ENCODE assay signal across 9 cellular contexts in the genomic region with DNA sequence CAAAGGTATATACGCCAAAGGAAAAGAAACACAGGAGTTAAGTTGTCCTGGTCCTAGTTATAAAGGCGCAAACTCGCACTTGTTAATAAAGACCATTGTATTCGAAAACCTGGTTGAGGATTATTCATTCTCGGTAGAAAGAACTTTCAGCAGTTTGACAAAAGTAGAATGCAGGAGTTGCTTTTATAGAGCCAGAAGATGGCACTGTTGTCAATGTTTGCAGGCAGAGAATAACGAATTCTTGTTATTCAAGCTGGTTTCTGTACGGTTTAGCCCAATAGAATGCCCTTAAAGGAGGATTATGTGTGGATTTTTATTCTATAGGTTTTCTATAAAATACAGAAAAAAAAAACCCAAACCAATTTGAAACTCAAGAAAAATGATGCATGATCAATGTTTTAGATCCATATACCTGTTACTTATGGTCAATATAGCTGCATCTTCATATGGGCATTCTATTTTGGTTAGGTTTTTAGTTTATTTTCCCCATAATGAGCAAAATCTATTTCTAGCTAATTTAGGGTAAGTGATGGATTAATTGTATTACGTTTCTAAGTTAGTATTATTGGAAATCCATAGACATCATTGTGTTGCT.
DNase-seq lines count a peak whose midpoint lies in the region; ATAC-seq, FAIRE-seq and TF ChIP-seq lines count a peak whose summit lies in the region.
"Had no signal": no experiment of that assay in that cellular context is flagged by ENCODE, and none has a peak within 500 bp of the region (broad histone marks: within the 10 kb centered on the region; RNA-seq: fewer than 3 reads in every experiment).

No MANE protein-coding gene starts in this region.

- no peak overlapping the region for H3K4me3 ChIP-seq in bronchial epithelial cell (ENCODE audit: low read depth, low read length)
- H3K4me3 ChIP-seq in lung = no peak overlapping the region

- DNase-seq in activated CD4-positive, alpha-beta T cell treated with anti-CD3 and anti-CD28 coated beads, Interleukin-2, amount 10 ng/mL, durations not matched to agents 7 days and 5 days = peak; percentile 33
- no peak for DNase-seq in activated CD4-positive, alpha-beta T cell treated with anti-CD3 and anti-CD28 coated beads, Interleukin-2, amount 50 U/mL, for 4 hours
- DNase-seq in NCI-H82 treated with DMSO at 0.1 percent for 48 hours (lab: John Stamatoyannopoulos, UW; ENCODE audit: unreplicated experiment) (peak; percentile 11), bronchial epithelial cell (ENCODE audit: low read depth) (peak; percentile 48), lung (ENCODE audit: low spot score) (no peak)

- H3K4me1 Mint-ChIP-seq in activated CD4-positive, alpha-beta T cell treated with anti-CD3 and anti-CD28 coated beads, Interleukin-2, amount 10 ng/mL, durations not matched to agents 7 days and 5 days = no peaks in the 10 kb centered on the region
- H3K4me1 Mint-ChIP-seq: activated naive CD4-positive, alpha-beta T cell treated with anti-CD3 and anti-CD28 coated beads, Interleukin-2, amount 50 U/mL, for 24 hours had no signal

- H3K36me3 ChIP-seq in bronchial epithelial cell (ENCODE audit: control insufficient read depth, insufficient read depth, low read length) (no peaks in the 10 kb centered on the region), lung (ENCODE audit: control insufficient read depth in 2 of 2, insufficient read depth in 2 of 2, low read length in 2 of 2) (no peaks in the 10 kb centered on the region)

- no peaks in the 10 kb centered on the region for H3K9me3 Mint-ChIP-seq in activated CD4-positive, alpha-beta T cell treated with anti-CD3 and anti-CD28 coated beads, Interleukin-2, amount 10 ng/mL, durations not matched to agents 7 days and 5 days
- H3K9me3 Mint-ChIP-seq: activated naive CD4-positive, alpha-beta T cell treated with anti-CD3 and anti-CD28 coated beads, Interleukin-2, amount 50 U/mL, for 24 hours had no signal

- no peak overlapping the region for H3K4me3 Mint-ChIP-seq in activated CD4-positive, alpha-beta T cell treated with anti-CD3 and anti-CD28 coated beads, Interleukin-2, amount 10 ng/mL, durations not matched to agents 7 days and 5 days
- H3K4me3 Mint-ChIP-seq: activated naive CD4-positive, alpha-beta T cell treated with anti-CD3 and anti-CD28 coated beads, Interleukin-2, amount 50 U/mL, for 24 hours had no signal

- peak; percentile 64 for TF ChIP-seq CTCF in bronchial epithelial cell (IDR thresholded peaks at IDR 0.05; ENCODE audit: insufficient read depth, low read length, severe bottlenecking)
- TF ChIP-seq CTCF in lung (IDR thresholded peaks at IDR 0.05; ENCODE audit: control extremely low read depth, extremely low read depth) = peak; percentile 17

- H3K27ac Mint-ChIP-seq in activated CD4-positive, alpha-beta T cell treated with anti-CD3 and anti-CD28 coated beads, Interleukin-2, amount 10 ng/mL, durations not matched to agents 7 days and 5 days = no peak overlapping the region
- H3K27ac Mint-ChIP-seq: activated naive CD4-positive, alpha-beta T cell treated with anti-CD3 and anti-CD28 coated beads, Interleukin-2, amount 50 U/mL, for 24 hours had no signal

- H3K27me3 ChIP-seq in bronchial epithelial cell (ENCODE audit: control insufficient read depth, insufficient read depth, low read length) (no peaks in the 10 kb centered on the region), lung (ENCODE audit: control insufficient read depth, insufficient read depth) (no peaks in the 10 kb centered on the region)

- POLR2A ChIA-PET in activated CD4-positive, alpha-beta T cell treated with anti-CD3 and anti-CD28 coated beads, Interleukin-2, amount 10 ng/mL, durations not matched to agents 7 days and 5 days (lab: Charles Lee) = no interaction called here

- no peaks in the 10 kb centered on the region for H3K4me1 ChIP-seq in lung (ENCODE audit: control insufficient read depth in 2 of 2, insufficient read depth in 2 of 2, low read length in 2 of 2)

- H3K36me3 Mint-ChIP-seq in activated CD4-positive, alpha-beta T cell treated with anti-CD3 and anti-CD28 coated beads, Interleukin-2, amount 10 ng/mL, durations not matched to agents 7 days and 5 days (ENCODE audit: low read depth) = no peaks in the 10 kb centered on the region
- H3K36me3 Mint-ChIP-seq: activated naive CD4-positive, alpha-beta T cell treated with anti-CD3 and anti-CD28 coated beads, Interleukin-2, amount 50 U/mL, for 24 hours had no signal

- H3K27me3 Mint-ChIP-seq in activated CD4-positive, alpha-beta T cell treated with anti-CD3 and anti-CD28 coated beads, Interleukin-2, amount 10 ng/mL, durations not matched to agents 7 days and 5 days = peaks cover 53% of the 10 kb centered on the region

- WGBS in lung, 2 donors = 11 to 17% methylated on average over 8 of the region's 8 CpGs

- CTCF ChIA-PET in activated CD4-positive, alpha-beta T cell treated with anti-CD3 and anti-CD28 coated beads, Interleukin-2, amount 10 ng/mL, durations not matched to agents 7 days and 5 days (lab: Charles Lee) = interaction anchor here (0.7 to 1.8 kb wide), 3 partner anchors 17 to 1414 kb away, joined by 4 to 7 read pairs (median 4); no protein-coding TSS in a partner anchor

- no peak for FAIRE-seq in bronchial epithelial cell (lab: Jason Lieb, UNC)

- peak; percentile 43 for ATAC-seq in HG03342 (IDR thresholded peaks at IDR 0.05; ENCODE audit: unreplicated experiment)
- no peak for ATAC-seq in lung (ENCODE audit: insufficient read depth, low FRiP score)
- ATAC-seq in HG03378 (IDR thresholded peaks at IDR 0.05; ENCODE audit: unreplicated experiment) = no peak
- ATAC-seq in HG03571 (IDR thresholded peaks at IDR 0.05; ENCODE audit: unreplicated experiment) = no peak

- H3K9me3 ChIP-seq in lung (ENCODE audit: control insufficient read depth in 2 of 2, insufficient read depth in 1 of 2, low read length in 1 of 2) = no peaks in the 10 kb centered on the region

- no peak overlapping the region for H3K27ac ChIP-seq in lung (ENCODE audit: low read depth in 1 of 2, low read length in 1 of 2)

Comparison
In these comparisons a context has a peak if more than half of its experiments do, and no peak if none do; other contexts are left out.
1. DNase-seq: peak in activated CD4-positive, alpha-beta T cell treated with anti-CD3 and anti-CD28 coated beads, Interleukin-2, amount 10 ng/mL, durations not matched to agents 7 days and 5 days (single experiment), NCI-H82 treated with DMSO at 0.1 percent for 48 hours (single experiment) and bronchial epithelial cell (single experiment); none in activated CD4-positive, alpha-beta T cell treated with anti-CD3 and anti-CD28 coated beads, Interleukin-2, amount 50 U/mL, for 4 hours (0 of 2) and lung (single experiment).